In genomic region chr10:72258617-72259016, GRCh38 we compare ENCODE assay signal across 1 cellular context.
TF ChIP-seq lines count a peak whose summit lies in the region.

No MANE protein-coding gene starts in this region.

TF ChIP-seq in SK-N-SH treated with all-trans-retinoic acid at 6 μM for 48 hours, 23 proteins besides CTCF, POLR2A, EP300 and RAD21 (continued from another document):
- TF ChIP-seq GLIS3 (CRISPR knock-in tag; IDR thresholded peaks at IDR 0.05) (no peak), BACH2 (CRISPR knock-in tag; IDR thresholded peaks at IDR 0.05; ENCODE audit: borderline replicate concordance) (no peak), ZNF70 (CRISPR knock-in tag; IDR thresholded peaks at IDR 0.05) (no peak), PATZ1 (CRISPR knock-in tag; IDR thresholded peaks at IDR 0.05; ENCODE audit: borderline replicate concordance) (no peak), ISL1 (CRISPR knock-in tag; IDR thresholded peaks at IDR 0.05) (no peak), OSR1 (CRISPR knock-in tag; IDR thresholded peaks at IDR 0.05) (no peak), ZNF8 (CRISPR knock-in tag; IDR thresholded peaks at IDR 0.05) (no peak), TCF4 (CRISPR knock-in tag; IDR thresholded peaks at IDR 0.05; ENCODE audit: borderline replicate concordance) (no peak)
- TF ChIP-seq, protein P1, sequence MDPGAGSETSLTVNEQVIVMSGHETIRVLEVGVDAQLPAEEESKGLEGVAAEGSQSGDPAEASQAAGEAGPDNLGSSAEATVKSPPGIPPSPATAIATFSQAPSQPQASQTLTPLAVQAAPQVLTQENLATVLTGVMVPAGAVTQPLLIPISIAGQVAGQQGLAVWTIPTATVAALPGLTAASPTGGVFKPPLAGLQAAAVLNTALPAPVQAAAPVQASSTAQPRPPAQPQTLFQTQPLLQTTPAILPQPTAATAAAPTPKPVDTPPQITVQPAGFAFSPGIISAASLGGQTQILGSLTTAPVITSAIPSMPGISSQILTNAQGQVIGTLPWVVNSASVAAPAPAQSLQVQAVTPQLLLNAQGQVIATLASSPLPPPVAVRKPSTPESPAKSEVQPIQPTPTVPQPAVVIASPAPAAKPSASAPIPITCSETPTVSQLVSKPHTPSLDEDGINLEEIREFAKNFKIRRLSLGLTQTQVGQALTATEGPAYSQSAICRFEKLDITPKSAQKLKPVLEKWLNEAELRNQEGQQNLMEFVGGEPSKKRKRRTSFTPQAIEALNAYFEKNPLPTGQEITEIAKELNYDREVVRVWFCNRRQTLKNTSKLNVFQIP (CRISPR knock-in tag; IDR thresholded peaks at IDR 0.05; ENCODE audit: borderline replicate concordance, low read depth): no peak
- TF ChIP-seq, protein P2, sequence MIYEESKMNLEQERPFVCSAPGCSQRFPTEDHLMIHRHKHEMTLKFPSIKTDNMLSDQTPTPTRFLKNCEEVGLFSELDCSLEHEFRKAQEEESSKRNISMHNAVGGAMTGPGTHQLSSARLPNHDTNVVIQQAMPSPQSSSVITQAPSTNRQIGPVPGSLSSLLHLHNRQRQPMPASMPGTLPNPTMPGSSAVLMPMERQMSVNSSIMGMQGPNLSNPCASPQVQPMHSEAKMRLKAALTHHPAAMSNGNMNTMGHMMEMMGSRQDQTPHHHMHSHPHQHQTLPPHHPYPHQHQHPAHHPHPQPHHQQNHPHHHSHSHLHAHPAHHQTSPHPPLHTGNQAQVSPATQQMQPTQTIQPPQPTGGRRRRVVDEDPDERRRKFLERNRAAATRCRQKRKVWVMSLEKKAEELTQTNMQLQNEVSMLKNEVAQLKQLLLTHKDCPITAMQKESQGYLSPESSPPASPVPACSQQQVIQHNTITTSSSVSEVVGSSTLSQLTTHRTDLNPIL (CRISPR knock-in tag; IDR thresholded peaks at IDR 0.05; ENCODE audit: low read depth): no peak
